Comparison of ENCODE assay signal across 25 cellular contexts in the genomic region with DNA sequence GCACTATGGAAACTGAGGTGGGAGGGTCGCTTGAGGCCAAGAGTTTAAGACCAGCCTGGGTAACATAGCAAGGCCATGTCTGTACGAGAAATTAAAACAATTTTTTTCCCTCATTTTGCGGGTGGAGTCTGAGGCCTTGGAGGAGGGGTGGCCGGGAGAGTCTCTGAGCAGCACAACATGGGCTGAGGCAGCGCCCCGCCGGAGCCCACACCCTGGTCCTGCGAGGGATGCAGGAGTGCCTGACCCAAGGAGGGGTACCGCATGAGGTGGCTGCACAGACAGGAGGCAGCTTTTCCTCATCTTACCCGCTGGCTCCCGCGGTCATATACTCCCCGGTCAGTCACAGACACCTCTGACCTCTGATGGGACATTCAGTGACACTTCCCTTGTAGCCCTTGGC.
DNase-seq lines count a peak whose midpoint lies in the region; ATAC-seq and TF ChIP-seq lines count a peak whose summit lies in the region.
"Had no signal": no experiment of that assay in that cellular context is flagged by ENCODE, and none has a peak within 500 bp of the region (broad histone marks: within the 10 kb centered on the region; RNA-seq: fewer than 3 reads in every experiment).

No MANE protein-coding gene starts in this region.

- H3K4me1 ChIP-seq in neural progenitor cell (peaks cover 50% of the 10 kb centered on the region), psoas muscle (peaks cover 48% of the 10 kb centered on the region)

- intact Hi-C loops in psoas muscle (cut with DNase I): no loop called here

- H3K27me3 ChIP-seq in neural progenitor cell (no peaks in the 10 kb centered on the region), psoas muscle (ENCODE audit: insufficient read depth in 3 of 3, low read length in 2 of 3) (no peaks in the 10 kb centered on the region)
- H3K27me3 ChIP-seq: BE2C, BLaER1 had no signal

- H3K36me3 Mint-ChIP-seq in brain (peaks cover 64% of the 10 kb centered on the region), neural progenitor cell (peaks cover 48% of the 10 kb centered on the region)
- peaks cover 2 to 13% of the 10 kb centered on the region in 2 donors for H3K36me3 Mint-ChIP-seq in activated T-cell treated with anti-CD3 and anti-CD28 coated beads, Interleukin-2, amount 50 U/mL, for 72 hours (ENCODE audit: insufficient read depth in 2 of 2)

- peaks cover 92% of the 10 kb centered on the region for H4K20me1 ChIP-seq in neural progenitor cell (ENCODE audit: low read depth)

- H3K4me3 Mint-ChIP-seq in brain (no peak overlapping the region), neural progenitor cell (no peak overlapping the region)
- no peak overlapping the region for H3K4me3 Mint-ChIP-seq in stimulated activated naive CD8-positive, alpha-beta T cell treated with anti-CD3 and anti-CD28 coated beads, Interleukin-15, amount 100 ng/mL, for 72 hours
- no peak overlapping the region for H3K4me3 Mint-ChIP-seq in activated T-cell treated with anti-CD3 and anti-CD28 coated beads, Interleukin-2, amount 50 U/mL, for 72 hours
- H3K4me3 Mint-ChIP-seq: CD14-positive monocyte; CD4-positive, alpha-beta memory T cell; CD4-positive, CD25-positive, alpha-beta regulatory T cell; CD8-positive, alpha-beta memory T cell had no signal

- H3K27me3 Mint-ChIP-seq in brain: no peaks in the 10 kb centered on the region
- peaks cover 7% of the 10 kb centered on the region for H3K27me3 Mint-ChIP-seq in neural progenitor cell (ENCODE audit: insufficient read depth, low read depth)
- no peaks in the 10 kb centered on the region for H3K27me3 Mint-ChIP-seq in stimulated activated naive CD8-positive, alpha-beta T cell treated with anti-CD3 and anti-CD28 coated beads, Interleukin-15, amount 100 ng/mL, for 72 hours
- H3K27me3 Mint-ChIP-seq in activated T-cell treated with anti-CD3 and anti-CD28 coated beads, Interleukin-2, amount 50 U/mL, for 72 hours (ENCODE audit: low read depth): no peaks in the 10 kb centered on the region
- H3K27me3 Mint-ChIP-seq: CD4-positive, alpha-beta memory T cell; CD4-positive, CD25-positive, alpha-beta regulatory T cell; CD8-positive, alpha-beta memory T cell had no signal

- no peak overlapping the region for H2AFZ ChIP-seq in neural progenitor cell (replicated peaks)

- no peak overlapping the region for H3K4me2 ChIP-seq in neural progenitor cell
- H3K4me2 ChIP-seq: BLaER1 had no signal

- H3K4me3 ChIP-seq in neural progenitor cell: no peak overlapping the region
- no peak overlapping the region for H3K4me3 ChIP-seq in psoas muscle
- H3K4me3 ChIP-seq: BLaER1, GM12878 had no signal

- H3K79me2 ChIP-seq in neural progenitor cell (ENCODE audit: low read depth): peaks cover 98% of the 10 kb centered on the region

- DNase-seq in neural progenitor cell (ENCODE audit: low spot score): no peak
- DNase-seq in psoas muscle: no peak
- no peak for DNase-seq in SK-N-DZ (ENCODE audit: low spot score)
- DNase-seq in SKM-1 treated with dmso at 0.1 percent for 144 hours (lab: John Stamatoyannopoulos, UW; ENCODE audit: unreplicated experiment): no peak
- no peak for DNase-seq in stimulated activated naive CD8-positive, alpha-beta T cell treated with anti-CD3 and anti-CD28 coated beads, Interleukin-15, amount 100 ng/mL, for 72 hours
- no peak for DNase-seq in activated T-cell treated with anti-CD3 and anti-CD28 coated beads, Interleukin-2, amount 50 U/mL, for 72 hours
- DNase-seq: 8988T; ACHN; BE2C; C1 segment of cervical spinal cord; CD4-positive, alpha-beta memory T cell; CD4-positive, CD25-positive, alpha-beta regulatory T cell; CD8-positive, alpha-beta memory T cell; COR-L47; DMS 273 treated with DMSO at 0.1 percent for 48 hours; DMS153; DMS53; DMS79; DND-41; EL; GDM1 had no signal

- H3K4me1 Mint-ChIP-seq in brain (peaks cover 81% of the 10 kb centered on the region), neural progenitor cell (peaks cover 62% of the 10 kb centered on the region)
- H3K4me1 Mint-ChIP-seq in stimulated activated naive CD8-positive, alpha-beta T cell treated with anti-CD3 and anti-CD28 coated beads, Interleukin-15, amount 100 ng/mL, for 72 hours: peaks cover 49% of the 10 kb centered on the region
- peaks cover 31% of the 10 kb centered on the region for H3K4me1 Mint-ChIP-seq in activated T-cell treated with anti-CD3 and anti-CD28 coated beads, Interleukin-2, amount 50 U/mL, for 72 hours (ENCODE audit: low read depth)
- H3K4me1 Mint-ChIP-seq: CD14-positive monocyte had no signal

- H3K9me3 Mint-ChIP-seq in brain (no peaks in the 10 kb centered on the region), neural progenitor cell (no peaks in the 10 kb centered on the region)
- H3K9me3 Mint-ChIP-seq in stimulated activated naive CD8-positive, alpha-beta T cell treated with anti-CD3 and anti-CD28 coated beads, Interleukin-15, amount 100 ng/mL, for 72 hours: no peaks in the 10 kb centered on the region
- no peaks in the 10 kb centered on the region for H3K9me3 Mint-ChIP-seq in activated T-cell treated with anti-CD3 and anti-CD28 coated beads, Interleukin-2, amount 50 U/mL, for 72 hours
- H3K9me3 Mint-ChIP-seq: CD8-positive, alpha-beta memory T cell had no signal

- H3K36me3 ChIP-seq in neural progenitor cell (no peaks in the 10 kb centered on the region), psoas muscle (ENCODE audit: insufficient read depth in 1 of 2, low read depth in 1 of 2) (no peaks in the 10 kb centered on the region)

- no peaks in the 10 kb centered on the region for H3K9me3 ChIP-seq in neural progenitor cell (ENCODE audit: low read depth)
- H3K9me3 ChIP-seq in psoas muscle: no peaks in the 10 kb centered on the region
- H3K9me3 ChIP-seq: BE2C, BLaER1 had no signal

- no peak overlapping the region for H3K9ac ChIP-seq in neural progenitor cell
- H3K9ac ChIP-seq: BLaER1 had no signal

- peaks cover 2% of the 10 kb centered on the region for H3F3A ChIP-seq in neural progenitor cell (ENCODE audit: low read depth)

- 91 to 96% (median 94%) methylated on average over 13 of the region's 13 CpGs for WGBS in psoas muscle, 3 donors

- TF ChIP-seq CTCF in brain (conservative IDR thresholded peaks at IDR 0.05): no peak
- TF ChIP-seq CTCF in neural progenitor cell (IDR thresholded peaks at IDR 0.05): no peak
- no peak for TF ChIP-seq CTCF in psoas muscle (IDR thresholded peaks at IDR 0.05)

- H3K27ac ChIP-seq in neural progenitor cell (no peak overlapping the region), psoas muscle (peak overlapping the region; percentile 69)
- H3K27ac ChIP-seq: BLaER1 had no signal

- ATAC-seq in psoas muscle: peak in 1 of 4 donors; percentile 26
- no peak for ATAC-seq in stimulated activated naive CD8-positive, alpha-beta T cell treated with anti-CD3 and anti-CD28 coated beads, Interleukin-15, amount 100 ng/mL, for 72 hours
- ATAC-seq in activated T-cell treated with anti-CD3 and anti-CD28 coated beads, Interleukin-2, amount 50 U/mL, for 72 hours (replicated peaks in 1 of 2): no peak
- ATAC-seq: GM12878 had no signal

- H3K27ac Mint-ChIP-seq in brain (peak overlapping the region in 3 of 5 experiments; percentile 19 to 64 (median 28)), neural progenitor cell (peak overlapping the region; percentile 1)
- H3K27ac Mint-ChIP-seq in stimulated activated naive CD8-positive, alpha-beta T cell treated with anti-CD3 and anti-CD28 coated beads, Interleukin-15, amount 100 ng/mL, for 72 hours: peak overlapping the region in 1 of 2 donors; percentile 66
- no peak overlapping the region for H3K27ac Mint-ChIP-seq in activated T-cell treated with anti-CD3 and anti-CD28 coated beads, Interleukin-2, amount 50 U/mL, for 72 hours
